In the genomic region with DNA sequence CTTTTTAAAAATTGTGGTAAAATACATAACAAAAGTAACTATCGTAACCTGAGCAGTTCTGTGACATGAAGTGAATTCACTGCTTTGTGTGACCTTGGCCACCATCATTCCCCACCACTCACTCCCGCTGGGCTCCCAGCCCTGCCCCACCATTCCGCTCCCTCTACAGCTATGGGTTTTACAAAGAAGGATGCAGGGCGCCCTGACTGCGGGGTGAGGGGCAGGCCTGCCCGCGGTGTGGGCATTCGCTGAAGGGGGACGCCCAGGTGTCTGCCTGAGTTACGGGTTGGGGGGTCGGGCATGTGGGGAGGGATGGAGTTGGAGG, we compare ENCODE assay signal across 8 cellular contexts. TPM values are rescaled to one million over a fixed set of nuclear protein-coding genes. Genes with fewer than 3 reads are reported as not detected.
DNase-seq lines count a peak whose midpoint lies in the region; ATAC-seq, FAIRE-seq and TF ChIP-seq lines count a peak whose summit lies in the region.

A gene with protein sequence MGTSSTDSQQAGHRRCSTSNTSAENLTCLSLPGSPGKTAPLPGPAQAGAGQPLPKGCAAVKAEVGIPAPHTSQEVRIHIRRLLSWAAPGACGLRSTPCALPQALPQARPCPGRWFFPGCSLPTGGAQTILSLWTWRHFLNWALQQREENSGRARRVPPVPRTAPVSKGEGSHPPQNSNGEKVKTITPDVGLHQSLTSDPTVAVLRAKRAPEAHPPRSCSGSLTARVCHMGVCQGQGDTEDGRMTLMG (minus strand): TSS at position 38 of the 325 bp plus-strand sequence. CDS start 335 bp downstream, outside the sequence.

- H3K36me3 Mint-ChIP-seq in stimulated activated naive CD8-positive, alpha-beta T cell treated with anti-CD3 and anti-CD28 coated beads, Interleukin-15, Interleukin-2, amounts not matched to agents 100 ng/mL and 50 ng/mL, for 24 hours (ENCODE audit: low read depth) = peaks cover 1% of the 10 kb centered on the region

- TF ChIP-seq CTCF in ascending aorta (IDR thresholded peaks at IDR 0.05) = no peak
- TF ChIP-seq CTCF in right lobe of liver (IDR thresholded peaks at IDR 0.05) = no peak
- TF ChIP-seq CTCF in upper lobe of left lung (IDR thresholded peaks at IDR 0.05) = no peak

- H3K27ac ChIP-seq in ascending aorta (peak within 1 kb of the TSS; percentile 97), right lobe of liver (peak within 1 kb of the TSS; percentile 92 to 99 (median 93)), upper lobe of left lung (peak within 1 kb of the TSS; percentile 95 to 100 (median 98))

- no peak for TF ChIP-seq EP300 in upper lobe of left lung (IDR thresholded peaks at IDR 0.05)

- TF ChIP-seq POLR2A in right lobe of liver (IDR thresholded peaks at IDR 0.05) (no peak), upper lobe of left lung (IDR thresholded peaks at IDR 0.05) (no peak)

- intact Hi-C loops in ascending aorta (cut with DNase I) = loop anchor here (1.0 to 10.0 kb wide), 6 partner anchors 72 to 1219 kb away; a partner anchor contains a TSS
- intact Hi-C loops in right lobe of liver (cut with DNase I) = no loop called here

- FAIRE-seq in HTR-8/SVneo (lab: Jason Lieb, UNC) = no peak

- no peaks in the 10 kb centered on the region for H3K9me3 ChIP-seq in ascending aorta
- H3K9me3 ChIP-seq in right lobe of liver = no peaks in the 10 kb centered on the region
- no peaks in the 10 kb centered on the region for H3K9me3 ChIP-seq in upper lobe of left lung

- no peaks in the 10 kb centered on the region for H3K9me3 Mint-ChIP-seq in stimulated activated naive CD8-positive, alpha-beta T cell treated with anti-CD3 and anti-CD28 coated beads, Interleukin-15, Interleukin-2, amounts not matched to agents 100 ng/mL and 50 ng/mL, for 24 hours

- 27% methylated on average over 5 of the region's 11 CpGs for WGBS in right lobe of liver (ENCODE audit: insufficient coverage, low coverage, low lambda C conversion rate, missing lambda C conversion rate)
- WGBS in upper lobe of left lung, 2 donors = 16 to 35% methylated on average over 8 to 11 of the region's 11 CpGs

- peaks cover 0 to 14% of the 10 kb centered on the region in 2 donors for H3K4me1 ChIP-seq in ascending aorta
- H3K4me1 ChIP-seq in right lobe of liver = peaks cover 0 to 19% (median 4%) of the 10 kb centered on the region in 4 donors
- H3K4me1 ChIP-seq in upper lobe of left lung = peaks cover 12 to 47% (median 19%) of the 10 kb centered on the region in 4 donors

- H3K4me3 Mint-ChIP-seq in stimulated activated naive CD8-positive, alpha-beta T cell treated with anti-CD3 and anti-CD28 coated beads, Interleukin-15, Interleukin-2, amounts not matched to agents 100 ng/mL and 50 ng/mL, for 24 hours = peak within 1 kb of the TSS; percentile 88

- H3K27ac Mint-ChIP-seq in stimulated activated naive CD8-positive, alpha-beta T cell treated with anti-CD3 and anti-CD28 coated beads, Interleukin-15, Interleukin-2, amounts not matched to agents 100 ng/mL and 50 ng/mL, for 24 hours = peak within 1 kb of the TSS; percentile 97

- H3K4me3 ChIP-seq in ascending aorta (peak within 1 kb of the TSS; percentile 70 to 80), right lobe of liver (peak within 1 kb of the TSS; percentile 40 to 61 (median 52)), upper lobe of left lung (peak within 1 kb of the TSS; percentile 70 to 84 (median 74))

- peaks cover 20 to 26% of the 10 kb centered on the region in 2 donors for H3K36me3 ChIP-seq in ascending aorta
- H3K36me3 ChIP-seq in right lobe of liver = peaks cover 0 to 16% (median 4%) of the 10 kb centered on the region in 4 donors
- peaks cover 7 to 39% (median 30%) of the 10 kb centered on the region in 4 donors for H3K36me3 ChIP-seq in upper lobe of left lung

- DNase-seq in stimulated activated naive CD8-positive, alpha-beta T cell treated with anti-CD3 and anti-CD28 coated beads, Interleukin-15, Interleukin-2, amounts not matched to agents 100 U/mL and 50 U/mL, for 24 hours = no peak
- no peak for DNase-seq in ascending aorta (ENCODE audit: low spot score in 2 of 2)
- DNase-seq in right lobe of liver = no peak
- no peak for DNase-seq in upper lobe of left lung
- DNase-seq in HTR-8/SVneo (ENCODE audit: insufficient read length, low spot score) = no peak

- H3K27me3 ChIP-seq in ascending aorta = no peaks in the 10 kb centered on the region
- no peaks in the 10 kb centered on the region for H3K27me3 ChIP-seq in right lobe of liver
- H3K27me3 ChIP-seq in upper lobe of left lung = no peaks in the 10 kb centered on the region

- peaks cover 23% of the 10 kb centered on the region for H3K4me1 Mint-ChIP-seq in stimulated activated naive CD8-positive, alpha-beta T cell treated with anti-CD3 and anti-CD28 coated beads, Interleukin-15, Interleukin-2, amounts not matched to agents 100 ng/mL and 50 ng/mL, for 24 hours (ENCODE audit: low read depth)

- no peak for ATAC-seq in stimulated activated naive CD8-positive, alpha-beta T cell treated with anti-CD3 and anti-CD28 coated beads, Interleukin-15, Interleukin-2, amounts not matched to agents 100 U/mL and 50 U/mL, for 24 hours
- ATAC-seq in right lobe of liver (no peak), upper lobe of left lung (ENCODE audit: low FRiP score in 2 of 2) (no peak), HG03432 (IDR thresholded peaks at IDR 0.05; ENCODE audit: unreplicated experiment) (no peak), GM21786 (IDR thresholded peaks at IDR 0.05; ENCODE audit: unreplicated experiment) (no peak)

- H3K27me3 Mint-ChIP-seq in stimulated activated naive CD8-positive, alpha-beta T cell treated with anti-CD3 and anti-CD28 coated beads, Interleukin-15, Interleukin-2, amounts not matched to agents 100 ng/mL and 50 ng/mL, for 24 hours = no peaks in the 10 kb centered on the region

RNA-seq across cellular contexts. Expression of the gene that starts here (rescaled TPM):
- total RNA-seq in ascending aorta (not detected), right lobe of liver (under 1 TPM in 2 of 6 experiments, not detected in 4; 0.22 to 0.29 TPM), upper lobe of left lung (10 to 100 TPM in 2 of 6 donors, 1 to 10 TPM in 3, under 1 TPM in 1; 0.91 to 17.0 (median 5.4) TPM)
